Comparison of ENCODE assay signal across 2 cellular contexts in the genomic region with DNA sequence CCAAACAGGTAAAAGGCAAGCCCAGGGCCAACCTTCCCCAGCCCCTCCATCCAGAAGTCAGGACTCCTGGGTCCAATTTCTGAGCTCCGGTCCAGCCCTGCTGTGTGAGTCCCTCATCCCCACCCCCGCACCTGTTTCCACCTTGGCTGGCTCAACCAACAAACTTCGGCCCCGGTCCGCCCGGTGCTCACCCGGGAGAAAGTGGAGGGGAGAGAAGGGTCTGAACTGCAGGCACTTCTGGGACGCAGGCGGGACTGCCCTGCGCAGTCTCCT.
TF ChIP-seq lines count a peak whose summit lies in the region.

No MANE protein-coding gene starts in this region.

TF ChIP-seq in A549, 52 proteins besides CTCF, POLR2A, EP300 and RAD21 (continued from another document):
- TF ChIP-seq, protein P1, sequence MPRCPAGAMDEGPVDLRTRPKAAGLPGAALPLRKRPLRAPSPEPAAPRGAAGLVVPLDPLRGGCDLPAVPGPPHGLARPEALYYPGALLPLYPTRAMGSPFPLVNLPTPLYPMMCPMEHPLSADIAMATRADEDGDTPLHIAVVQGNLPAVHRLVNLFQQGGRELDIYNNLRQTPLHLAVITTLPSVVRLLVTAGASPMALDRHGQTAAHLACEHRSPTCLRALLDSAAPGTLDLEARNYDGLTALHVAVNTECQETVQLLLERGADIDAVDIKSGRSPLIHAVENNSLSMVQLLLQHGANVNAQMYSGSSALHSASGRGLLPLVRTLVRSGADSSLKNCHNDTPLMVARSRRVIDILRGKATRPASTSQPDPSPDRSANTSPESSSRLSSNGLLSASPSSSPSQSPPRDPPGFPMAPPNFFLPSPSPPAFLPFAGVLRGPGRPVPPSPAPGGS (IDR thresholded peaks at IDR 0.05), result no peak
- TF ChIP-seq, protein P2, sequence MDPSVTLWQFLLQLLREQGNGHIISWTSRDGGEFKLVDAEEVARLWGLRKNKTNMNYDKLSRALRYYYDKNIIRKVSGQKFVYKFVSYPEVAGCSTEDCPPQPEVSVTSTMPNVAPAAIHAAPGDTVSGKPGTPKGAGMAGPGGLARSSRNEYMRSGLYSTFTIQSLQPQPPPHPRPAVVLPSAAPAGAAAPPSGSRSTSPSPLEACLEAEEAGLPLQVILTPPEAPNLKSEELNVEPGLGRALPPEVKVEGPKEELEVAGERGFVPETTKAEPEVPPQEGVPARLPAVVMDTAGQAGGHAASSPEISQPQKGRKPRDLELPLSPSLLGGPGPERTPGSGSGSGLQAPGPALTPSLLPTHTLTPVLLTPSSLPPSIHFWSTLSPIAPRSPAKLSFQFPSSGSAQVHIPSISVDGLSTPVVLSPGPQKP (IDR thresholded peaks at IDR 0.05; ENCODE audit: low read depth, low read length), result no peak
- TF ChIP-seq, protein P3, sequence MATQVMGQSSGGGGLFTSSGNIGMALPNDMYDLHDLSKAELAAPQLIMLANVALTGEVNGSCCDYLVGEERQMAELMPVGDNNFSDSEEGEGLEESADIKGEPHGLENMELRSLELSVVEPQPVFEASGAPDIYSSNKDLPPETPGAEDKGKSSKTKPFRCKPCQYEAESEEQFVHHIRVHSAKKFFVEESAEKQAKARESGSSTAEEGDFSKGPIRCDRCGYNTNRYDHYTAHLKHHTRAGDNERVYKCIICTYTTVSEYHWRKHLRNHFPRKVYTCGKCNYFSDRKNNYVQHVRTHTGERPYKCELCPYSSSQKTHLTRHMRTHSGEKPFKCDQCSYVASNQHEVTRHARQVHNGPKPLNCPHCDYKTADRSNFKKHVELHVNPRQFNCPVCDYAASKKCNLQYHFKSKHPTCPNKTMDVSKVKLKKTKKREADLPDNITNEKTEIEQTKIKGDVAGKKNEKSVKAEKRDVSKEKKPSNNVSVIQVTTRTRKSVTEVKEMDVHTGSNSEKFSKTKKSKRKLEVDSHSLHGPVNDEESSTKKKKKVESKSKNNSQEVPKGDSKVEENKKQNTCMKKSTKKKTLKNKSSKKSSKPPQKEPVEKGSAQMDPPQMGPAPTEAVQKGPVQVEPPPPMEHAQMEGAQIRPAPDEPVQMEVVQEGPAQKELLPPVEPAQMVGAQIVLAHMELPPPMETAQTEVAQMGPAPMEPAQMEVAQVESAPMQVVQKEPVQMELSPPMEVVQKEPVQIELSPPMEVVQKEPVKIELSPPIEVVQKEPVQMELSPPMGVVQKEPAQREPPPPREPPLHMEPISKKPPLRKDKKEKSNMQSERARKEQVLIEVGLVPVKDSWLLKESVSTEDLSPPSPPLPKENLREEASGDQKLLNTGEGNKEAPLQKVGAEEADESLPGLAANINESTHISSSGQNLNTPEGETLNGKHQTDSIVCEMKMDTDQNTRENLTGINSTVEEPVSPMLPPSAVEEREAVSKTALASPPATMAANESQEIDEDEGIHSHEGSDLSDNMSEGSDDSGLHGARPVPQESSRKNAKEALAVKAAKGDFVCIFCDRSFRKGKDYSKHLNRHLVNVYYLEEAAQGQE (IDR thresholded peaks at IDR 0.05), result no peak
- TF ChIP-seq CHD2 (IDR thresholded peaks at IDR 0.05; ENCODE audit: low read length, partially characterized antibody), result no peak
- no peak for TF ChIP-seq SMC3 (IDR thresholded peaks at IDR 0.05)
- TF ChIP-seq BHLHE40 (IDR thresholded peaks at IDR 0.05; ENCODE audit: low read depth, low read length), result no peak
- TF ChIP-seq, protein P4, sequence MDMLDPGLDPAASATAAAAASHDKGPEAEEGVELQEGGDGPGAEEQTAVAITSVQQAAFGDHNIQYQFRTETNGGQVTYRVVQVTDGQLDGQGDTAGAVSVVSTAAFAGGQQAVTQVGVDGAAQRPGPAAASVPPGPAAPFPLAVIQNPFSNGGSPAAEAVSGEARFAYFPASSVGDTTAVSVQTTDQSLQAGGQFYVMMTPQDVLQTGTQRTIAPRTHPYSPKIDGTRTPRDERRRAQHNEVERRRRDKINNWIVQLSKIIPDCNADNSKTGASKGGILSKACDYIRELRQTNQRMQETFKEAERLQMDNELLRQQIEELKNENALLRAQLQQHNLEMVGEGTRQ (IDR thresholded peaks at IDR 0.05), result no peak
- no peak for TF ChIP-seq HEYL (CRISPR knock-in tag; IDR thresholded peaks at IDR 0.05)
- no peak for TF ChIP-seq ZFP36 (IDR thresholded peaks at IDR 0.05; ENCODE audit: borderline replicate concordance, partially characterized antibody)

TF ChIP-seq in liver, 16 proteins besides CTCF, POLR2A, EP300 and RAD21 (continued from another document):
- TF ChIP-seq, protein P3 (IDR thresholded peaks at IDR 0.05), result no peak
- TF ChIP-seq EGR1 (IDR thresholded peaks at IDR 0.05; ENCODE audit: low read depth in 2 of 2), result no peak
- TF ChIP-seq YY1 (IDR thresholded peaks at IDR 0.05), result no peak
- TF ChIP-seq FOXA2 (IDR thresholded peaks at IDR 0.05), result no peak
- no peak for TF ChIP-seq HNF4G (IDR thresholded peaks at IDR 0.05)
TF ChIP-seq in liver: peak in this region for 0.
